Comparison of ENCODE assay signal across 8 cellular contexts in the genomic region with DNA sequence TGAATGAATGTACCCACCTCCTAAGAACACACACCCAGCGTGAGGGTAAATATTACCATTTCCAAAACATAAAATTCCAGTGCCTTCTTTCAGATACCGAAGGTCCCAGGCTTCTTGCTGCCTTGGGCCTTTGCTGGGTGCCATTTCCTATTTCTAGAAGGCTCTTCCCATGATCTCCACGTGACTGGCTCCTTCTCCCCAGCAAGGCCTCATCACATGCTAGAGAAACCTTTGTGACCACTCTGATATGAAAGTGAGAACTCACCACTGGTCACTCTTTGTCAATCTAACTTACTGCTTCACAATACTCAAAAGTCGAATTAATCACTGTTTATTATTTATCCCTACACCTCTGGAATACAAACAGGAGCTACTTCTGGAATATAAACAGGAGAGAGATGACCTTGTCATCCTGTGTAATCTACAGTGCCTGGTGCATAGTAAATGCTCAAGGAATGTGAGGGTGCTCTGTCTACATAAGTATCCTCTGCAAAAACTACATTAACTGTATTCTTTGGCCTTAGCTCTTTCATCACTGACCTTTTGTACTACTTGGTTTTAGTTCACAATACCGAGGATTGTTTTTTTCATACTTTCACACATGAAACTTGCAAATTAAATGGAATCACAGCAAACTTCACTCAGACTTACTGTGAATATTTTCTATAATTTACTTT. TPM values are rescaled to one million over a fixed set of nuclear protein-coding genes. Genes with fewer than 3 reads are reported as not detected.
DNase-seq lines count a peak whose midpoint lies in the region; ATAC-seq and TF ChIP-seq lines count a peak whose summit lies in the region.

No MANE protein-coding gene starts in this region.

- no peak overlapping the region for H4K91ac ChIP-seq in neuronal stem cell (ENCODE audit: low read depth, low read length, poor library complexity)

- H2BK120ac ChIP-seq in neuronal stem cell (ENCODE audit: low read depth, low read length): no peak overlapping the region

- H2AFZ ChIP-seq in neuronal stem cell (ENCODE audit: low read length): no peak overlapping the region

- peak; percentile 13 for ATAC-seq in GM18907 (IDR thresholded peaks at IDR 0.05; ENCODE audit: unreplicated experiment)
- no peak for ATAC-seq in gastrocnemius medialis
- ATAC-seq in GM21576 (IDR thresholded peaks at IDR 0.05; ENCODE audit: unreplicated experiment): no peak

- no peak overlapping the region for H3K23ac ChIP-seq in neuronal stem cell (ENCODE audit: low read depth, low read length, poor library complexity)

- H3K79me1 ChIP-seq in neuronal stem cell (ENCODE audit: low read depth, low read length): no peaks in the 10 kb centered on the region

- intact Hi-C loops in gastrocnemius medialis (cut with DNase I; ENCODE audit: low total_unique reads): loop anchor here (10.0 kb wide), 1 partner anchor 1054 kb away; no protein-coding TSS in a partner anchor

- in situ Hi-C loops in gastrocnemius medialis (cut with MboI; ENCODE audit: low sequenced_read_pairs in 4 of 4): loop anchor here in 2 of 4 donors (25.0 kb wide), 2 partner anchors 301 to 1051 kb away; a partner anchor contains a TSS

- no peak for TF ChIP-seq CTCF in Peyer's patch (IDR thresholded peaks at IDR 0.05)
- no peak for TF ChIP-seq CTCF in fibroblast of mammary gland (conservative IDR thresholded peaks at IDR 0.05; ENCODE audit: control insufficient read depth, insufficient read depth, low read depth, low read length)
- TF ChIP-seq CTCF in gastrocnemius medialis (IDR thresholded peaks at IDR 0.05 in 4 of 5, conservative IDR thresholded peaks at IDR 0.05 in 1 of 5): no peak

- TF ChIP-seq POLR2A in Peyer's patch (IDR thresholded peaks at IDR 0.05): no peak
- no peak for TF ChIP-seq POLR2A in gastrocnemius medialis (IDR thresholded peaks at IDR 0.05)

- no peak overlapping the region for H2BK5ac ChIP-seq in neuronal stem cell (ENCODE audit: low read length)

- no peak overlapping the region for H3K4ac ChIP-seq in neuronal stem cell (ENCODE audit: low read length)

- H3K4me3 ChIP-seq in Peyer's patch (peak overlapping the region; percentile 65 to 92 (median 84)), fibroblast of mammary gland (ENCODE audit: control insufficient read depth, low read depth, low read length) (peak overlapping the region; percentile 76), gastrocnemius medialis (peak overlapping the region in 3 of 4 donors; percentile 77 to 93 (median 84)), neuronal stem cell (ENCODE audit: low read length in 2 of 2) (no peak overlapping the region)

- no peak overlapping the region for H2BK12ac ChIP-seq in neuronal stem cell (ENCODE audit: low read length)

- H3K27ac ChIP-seq in Peyer's patch (peak overlapping the region; percentile 69 to 97 (median 84)), gastrocnemius medialis (peak overlapping the region; percentile 85 to 96 (median 91)), neuronal stem cell (replicated peaks; ENCODE audit: low read length) (no peak overlapping the region)

- DNase-seq in Peyer's patch (peak in 1 of 3 donors; percentile 29), fibroblast of mammary gland (ENCODE audit: low read depth) (peak; percentile 28), gastrocnemius medialis (peak; percentile 17 to 26), NCI-H526 treated with DMSO at 0.1 percent for 48 hours (lab: John Stamatoyannopoulos, UW) (no peak), occipital lobe (lab: John Stamatoyannopoulos, UW) (no peak), neuronal stem cell (ENCODE audit: low spot score) (no peak)

- H3K9ac ChIP-seq in neuronal stem cell (ENCODE audit: low read depth, low read length, poor library complexity): no peak overlapping the region

- WGBS in neuronal stem cell (ENCODE audit: extremely low coverage in 2 of 2, insufficient read length in 2 of 2, insufficient replicate concordance in 1 of 2), 2 donors: no CpG with 5 or more reads among the region's 5 CpGs

- H3K4me1 ChIP-seq in Peyer's patch: peaks cover 0 to 41% (median 2%) of the 10 kb centered on the region in 4 donors
- peaks cover 20 to 33% of the 10 kb centered on the region in 2 donors for H3K4me1 ChIP-seq in gastrocnemius medialis
- H3K4me1 ChIP-seq in neuronal stem cell (ENCODE audit: control insufficient read depth in 2 of 2, insufficient read depth in 1 of 2, low read depth in 1 of 2, low read length in 2 of 2): peaks cover 1 to 4% of the 10 kb centered on the region in 2 donors

- no peak overlapping the region for H2AK5ac ChIP-seq in neuronal stem cell (ENCODE audit: low read depth, low read length)

- no peak overlapping the region for H3K18ac ChIP-seq in neuronal stem cell (ENCODE audit: low read length)

- H3K9me3 ChIP-seq in Peyer's patch (no peaks in the 10 kb centered on the region), gastrocnemius medialis (no peaks in the 10 kb centered on the region), neuronal stem cell (replicated peaks in 1 of 2; ENCODE audit: control insufficient read depth in 2 of 2, insufficient read depth in 1 of 2, low read depth in 1 of 2, low read length in 2 of 2) (no peaks in the 10 kb centered on the region)

- H4K8ac ChIP-seq in neuronal stem cell (ENCODE audit: low read depth, low read length): no peak overlapping the region

- no peaks in the 10 kb centered on the region for H3K36me3 ChIP-seq in Peyer's patch
- H3K36me3 ChIP-seq in gastrocnemius medialis: no peaks in the 10 kb centered on the region
- H3K36me3 ChIP-seq in neuronal stem cell (replicated peaks in 1 of 2; ENCODE audit: control insufficient read depth in 2 of 2, insufficient read depth in 2 of 2, low read length in 2 of 2): peaks cover 0 to 3% of the 10 kb centered on the region in 2 donors

- H3K27me3 ChIP-seq in Peyer's patch: no peaks in the 10 kb centered on the region
- no peaks in the 10 kb centered on the region for H3K27me3 ChIP-seq in gastrocnemius medialis
- H3K27me3 ChIP-seq in neuronal stem cell (ENCODE audit: control insufficient read depth in 3 of 3, insufficient read depth in 3 of 3, low read depth in 1 of 3, low read length in 3 of 3): peaks cover 0 to 25% (median 0%) of the 10 kb centered on the region in 3 experiments

- H2BK15ac ChIP-seq in neuronal stem cell (ENCODE audit: low read length): no peak overlapping the region

- H3K14ac ChIP-seq in neuronal stem cell (ENCODE audit: low read length): no peak overlapping the region

- no peak overlapping the region for H3K4me2 ChIP-seq in neuronal stem cell (ENCODE audit: insufficient read depth, low read length, poor library complexity, severe bottlenecking)

RNA-seq across cellular contexts. Expression of a gene that starts 1.6 kb away (rescaled TPM):
- total RNA-seq in Peyer's patch (10 to 100 TPM; 31.4 to 65.9 (median 51.9) TPM), gastrocnemius medialis (10 to 100 TPM; 18.2 to 64.3 (median 20.6) TPM), occipital lobe (84.5 TPM)
- polyA plus RNA-seq in neuronal stem cell (2013, experiment 1 of 2): 26.7 TPM
- 27.1 TPM for polyA plus RNA-seq in neuronal stem cell (2013, experiment 2 of 2)

RNA-seq across cellular contexts. Expression of a gene that starts 26.8 kb away (rescaled TPM):
- total RNA-seq in Peyer's patch (not detected), gastrocnemius medialis (not detected), occipital lobe (0.31 TPM)
- polyA plus RNA-seq in neuronal stem cell (2013, experiment 1 of 2): not detected
- not detected for polyA plus RNA-seq in neuronal stem cell (2013, experiment 2 of 2)

RNA-seq across cellular contexts. Expression of a gene that starts 41.2 kb away (rescaled TPM):
- total RNA-seq in Peyer's patch: not detected
- not detected for total RNA-seq in gastrocnemius medialis
- total RNA-seq in occipital lobe: not detected
- not detected for polyA plus RNA-seq in neuronal stem cell (2013, experiment 1 of 2)
- polyA plus RNA-seq in neuronal stem cell (2013, experiment 2 of 2): not detected

RNA-seq across cellular contexts. Expression of a gene that starts 58.8 kb away (rescaled TPM):
- total RNA-seq in Peyer's patch (not detected), gastrocnemius medialis (not detected), occipital lobe (not detected)
- not detected for polyA plus RNA-seq in neuronal stem cell (2013, experiment 1 of 2)
- not detected for polyA plus RNA-seq in neuronal stem cell (2013, experiment 2 of 2)

Comparison
In these comparisons a context has a peak if more than half of its experiments do, and no peak if none do; other contexts are left out.
1. DNase-seq: peak in fibroblast of mammary gland (single experiment) and gastrocnemius medialis (2 of 2); none in NCI-H526 treated with DMSO at 0.1 percent for 48 hours (single experiment), occipital lobe (single experiment) and neuronal stem cell (single experiment).
2. H3K4me3 ChIP-seq: peak in Peyer's patch (4 of 4), fibroblast of mammary gland (single experiment) and gastrocnemius medialis (3 of 4); none in neuronal stem cell (0 of 2).